13 cellular contexts compared by ENCODE assay signal in genomic region chr4:47483722-47484121, GRCh38. TPM values are rescaled to one million over a fixed set of nuclear protein-coding genes. Genes with fewer than 3 reads are reported as not detected.
A peak's percentile ranks its signal among the peaks of the same experiment; 100 is the strongest.
DNase-seq lines count a peak whose midpoint lies in the region; ATAC-seq and TF ChIP-seq lines count a peak whose summit lies in the region.
"Had no signal": no experiment of that assay in that cellular context is flagged by ENCODE, and none has a peak within 500 bp of the region (broad histone marks: within the 10 kb centered on the region; RNA-seq: fewer than 3 reads in every experiment).

No MANE protein-coding gene starts in this region.

- H3K4me1 ChIP-seq in HAP-1 = peaks cover 13% of the 10 kb centered on the region

- peaks cover 29 to 34% (median 29%) of the 10 kb centered on the region in 3 donors for H3K4me1 Mint-ChIP-seq in IgD-negative memory B cell
- H3K4me1 Mint-ChIP-seq in progenitor cell of endocrine pancreas (ENCODE audit: low read depth) = peaks cover 22% of the 10 kb centered on the region

- no peaks in the 10 kb centered on the region for H3K36me3 ChIP-seq in HAP-1 (replicated peaks)

- no peak for ATAC-seq in GM18511 (IDR thresholded peaks at IDR 0.05; ENCODE audit: unreplicated experiment)
- ATAC-seq: left colon had no signal

- H3K27ac Mint-ChIP-seq in IgD-negative memory B cell (peak overlapping the region; percentile 87 to 95 (median 95)), progenitor cell of endocrine pancreas (peak overlapping the region; percentile 73)

- H3K27me3 Mint-ChIP-seq in IgD-negative memory B cell (no peaks in the 10 kb centered on the region), progenitor cell of endocrine pancreas (no peaks in the 10 kb centered on the region)

- no peaks in the 10 kb centered on the region for H3K9me3 ChIP-seq in HAP-1

- H3K27me3 ChIP-seq in HAP-1 (ENCODE audit: low read depth) = no peaks in the 10 kb centered on the region; the same call in 1 of the 2 replicates

- in situ Hi-C loops in HAP-1 (cut with MboI; ENCODE audit: low sequenced_read_pairs) = no loop called here

- peaks cover 5% of the 10 kb centered on the region for H3K36me3 Mint-ChIP-seq in IgD-negative memory B cell
- H3K36me3 Mint-ChIP-seq in progenitor cell of endocrine pancreas (ENCODE audit: insufficient read depth) = no peaks in the 10 kb centered on the region

- H3K4me3 ChIP-seq in GM12865 (ENCODE audit: low read depth, low read length) (no peak overlapping the region), epithelial cell of proximal tubule (ENCODE audit: low read depth, low read length) (no peak overlapping the region), HAP-1 (no peak overlapping the region)

- H3K4me3 Mint-ChIP-seq in IgD-negative memory B cell = peak overlapping the region; percentile 91 to 100 (median 97)
- no peak overlapping the region for H3K4me3 Mint-ChIP-seq in progenitor cell of endocrine pancreas (ENCODE audit: low read depth)

- TF ChIP-seq CTCF in GM12865 (IDR thresholded peaks at IDR 0.05; ENCODE audit: insufficient read depth, low read depth, low read length, missing control alignments) = no peak
- TF ChIP-seq CTCF in epithelial cell of proximal tubule (conservative IDR thresholded peaks at IDR 0.05; ENCODE audit: low read depth, low read length) = peak; percentile 32
- TF ChIP-seq CTCF in progenitor cell of endocrine pancreas (IDR thresholded peaks at IDR 0.05; ENCODE audit: unreplicated experiment) = no peak

- no peaks in the 10 kb centered on the region for H3K9me3 Mint-ChIP-seq in IgD-negative memory B cell
- H3K9me3 Mint-ChIP-seq in progenitor cell of endocrine pancreas (ENCODE audit: low read depth) = peaks cover under 1% of the 10 kb centered on the region

- DNase-seq in GM12865 (ENCODE audit: low read depth) (peak; percentile 20), epithelial cell of proximal tubule (ENCODE audit: low read depth) (peak; percentile 83), progenitor cell of endocrine pancreas (ENCODE audit: low spot score, unreplicated experiment) (no peak), iPS-NIHi7 (ENCODE audit: extremely low spot score) (no peak), HAP-1 (ENCODE audit: low spot score in 2 of 2) (no peak)
- no peak for DNase-seq in stimulated activated CD4-positive, alpha-beta T cell treated with anti-CD3 and anti-CD28 coated beads, Interleukin-1b, Interleukin-23, amount 100 ng/mL, for 48 hours
- DNase-seq: activated gamma-delta T cell; effector memory CD4-positive, alpha-beta T cell; left colon; NCI-H524 treated with DMSO at 0.1 percent for 48 hours; small intestine had no signal

RNA-seq across cellular contexts. Expression of gene ATP10D, which starts 1.4 kb away (rescaled TPM):
- polyA plus RNA-seq in IgD-negative memory B cell = 16.2 TPM
- total RNA-seq in epithelial cell of proximal tubule = 9.7 and 10.8 TPM in 2 replicates
- total RNA-seq in progenitor cell of endocrine pancreas = 35.2 TPM in 2 replicates

RNA-seq across cellular contexts. Expression of gene COMMD8, which starts 20.2 kb away (rescaled TPM):
- polyA plus RNA-seq in IgD-negative memory B cell = 44.6 TPM
- total RNA-seq in epithelial cell of proximal tubule (26.9 and 46.7 TPM in 2 replicates), progenitor cell of endocrine pancreas (19.8 and 20.8 TPM in 2 replicates)

Comparison
In these comparisons a context has a peak if more than half of its experiments do, and no peak if none do; other contexts are left out.
1. DNase-seq: peak in GM12865 (single experiment) and epithelial cell of proximal tubule (single experiment); none in progenitor cell of endocrine pancreas (single experiment), stimulated activated CD4-positive, alpha-beta T cell treated with anti-CD3 and anti-CD28 coated beads, Interleukin-1b, Interleukin-23, amount 100 ng/mL, for 48 hours (single experiment), iPS-NIHi7 (single experiment) and HAP-1 (0 of 2).